ENCODE assay signal across 1 cellular context in genomic region chr19:55069859-55070225, GRCh38.
TF ChIP-seq lines count a peak whose summit lies in the region.

No MANE protein-coding gene starts in this region.

TF ChIP-seq in K562, 482 proteins besides CTCF, POLR2A, EP300 and RAD21:
- no peak for TF ChIP-seq ZNF707 (CRISPR knock-in tag; conservative IDR thresholded peaks at IDR 0.05)
- TF ChIP-seq ATF1 (CRISPR knock-in tag; IDR thresholded peaks at IDR 0.05) = no peak
- 0 out of 2 replicates have a peak, but pooled peaks have one; percentile 3 for TF ChIP-seq ATF1 (tag; IDR thresholded peaks at IDR 0.05)
TF ChIP-seq in K562: peak in this region for 1.
